ENCODE assay signal across 9 cellular contexts in genomic region chr2:42770288-42771131, GRCh38. TPM values are rescaled to one million over a fixed set of nuclear protein-coding genes. Genes with fewer than 3 reads are reported as not detected.
A peak's percentile ranks its signal among the peaks of the same experiment; 100 is the strongest.
DNase-seq lines count a peak whose midpoint lies in the region; ATAC-seq and TF ChIP-seq lines count a peak whose summit lies in the region.
"Had no signal": no experiment of that assay in that cellular context is flagged by ENCODE, and none has a peak within 500 bp of the region (broad histone marks: within the 10 kb centered on the region; RNA-seq: fewer than 3 reads in every experiment).

No MANE protein-coding gene starts in this region.

- H3K4me3 Mint-ChIP-seq in activated CD4-positive, alpha-beta T cell treated with anti-CD3 and anti-CD28 coated beads, Interleukin-2, amount 10 ng/mL, durations not matched to agents 24 days and 14 days, result no peak overlapping the region

- H3K4me1 ChIP-seq in mucosa of descending colon (ENCODE audit: low read depth), result no peaks in the 10 kb centered on the region
- no peaks in the 10 kb centered on the region for H3K4me1 ChIP-seq in tibial artery

- POLR2A ChIA-PET in GM10248 (lab: Yijun Ruan, JAX), result no interaction called here

- peak; percentile 63 for DNase-seq in GM10248 (ENCODE audit: extremely low spot score)
- peak; percentile 65 for DNase-seq in NOMO-1 treated with dmso at 0.1 percent for 144 hours (lab: John Stamatoyannopoulos, UW; ENCODE audit: unreplicated experiment)
- DNase-seq in coronary artery (ENCODE audit: low spot score), result peak; percentile 70
- DNase-seq in mucosa of descending colon, result no peak
- no peak for DNase-seq in tibial artery
- DNase-seq in activated CD4-positive, alpha-beta T cell treated with anti-CD3 and anti-CD28 coated beads, Interleukin-2, amount 10 ng/mL, durations not matched to agents 24 days and 14 days, result no peak

- H3K27me3 Mint-ChIP-seq in activated CD4-positive, alpha-beta T cell treated with anti-CD3 and anti-CD28 coated beads, Interleukin-2, amount 10 ng/mL, durations not matched to agents 24 days and 14 days, result no peaks in the 10 kb centered on the region

- H3K4me3 ChIP-seq in coronary artery, result no peak overlapping the region
- no peak overlapping the region for H3K4me3 ChIP-seq in mucosa of descending colon
- no peak overlapping the region for H3K4me3 ChIP-seq in tibial artery

- H3K9me3 ChIP-seq in mucosa of descending colon (no peaks in the 10 kb centered on the region), tibial artery (no peaks in the 10 kb centered on the region)

- H3K27ac ChIP-seq in coronary artery (no peak overlapping the region), tibial artery (no peak overlapping the region)

- no peaks in the 10 kb centered on the region for H3K36me3 ChIP-seq in mucosa of descending colon (ENCODE audit: low read depth)
- H3K36me3 ChIP-seq in tibial artery, result peaks cover 0 to 17% (median 5%) of the 10 kb centered on the region in 3 donors

- ATAC-seq in HG02763 (IDR thresholded peaks at IDR 0.05; ENCODE audit: unreplicated experiment), result peak; percentile 46
- ATAC-seq in mucosa of descending colon, result peak; percentile 68
- ATAC-seq in GM19463 (IDR thresholded peaks at IDR 0.05; ENCODE audit: unreplicated experiment), result no peak

- H3K27me3 ChIP-seq in tibial artery, result no peaks in the 10 kb centered on the region

- TF ChIP-seq CTCF in GM10248 (IDR thresholded peaks at IDR 0.05; ENCODE audit: control extremely low read depth, extremely low read depth, low read depth, missing control alignments) (peak; percentile 50), coronary artery (IDR thresholded peaks at IDR 0.05) (no peak), mucosa of descending colon (IDR thresholded peaks at IDR 0.05) (no peak), tibial artery (IDR thresholded peaks at IDR 0.05) (peak in 1 of 2 experiments; percentile 14)

- peaks cover 5% of the 10 kb centered on the region for H3K4me1 Mint-ChIP-seq in activated CD4-positive, alpha-beta T cell treated with anti-CD3 and anti-CD28 coated beads, Interleukin-2, amount 10 ng/mL, durations not matched to agents 24 days and 14 days

- no peaks in the 10 kb centered on the region for H3K36me3 Mint-ChIP-seq in activated CD4-positive, alpha-beta T cell treated with anti-CD3 and anti-CD28 coated beads, Interleukin-2, amount 10 ng/mL, durations not matched to agents 24 days and 14 days (ENCODE audit: low read depth)

- intact Hi-C loops in mucosa of descending colon (cut with DNase I, micrococcal nuclease), result no loop called here
- intact Hi-C loops in tibial artery (cut with DNase I; ENCODE audit: low total_unique reads), result no loop called here
- intact Hi-C loops in activated CD4-positive, alpha-beta T cell treated with anti-CD3 and anti-CD28 coated beads, Interleukin-2, amount 10 ng/mL, durations not matched to agents 24 days and 14 days (cut with micrococcal nuclease), result no loop called here

- H3K9me3 Mint-ChIP-seq in activated CD4-positive, alpha-beta T cell treated with anti-CD3 and anti-CD28 coated beads, Interleukin-2, amount 10 ng/mL, durations not matched to agents 24 days and 14 days, result no peaks in the 10 kb centered on the region

- no peak overlapping the region for H3K27ac Mint-ChIP-seq in activated CD4-positive, alpha-beta T cell treated with anti-CD3 and anti-CD28 coated beads, Interleukin-2, amount 10 ng/mL, durations not matched to agents 24 days and 14 days

- CTCF ChIA-PET in GM10248 (lab: Yijun Ruan, JAX), result interaction anchor here (0.6 to 4.5 kb wide), 15 partner anchors 10 to 106 kb away, joined by 3 to 23 read pairs (median 4); no protein-coding TSS in a partner anchor

RNA-seq across cellular contexts. Expression of gene OXER1, which starts 6.6 kb away (rescaled TPM):
- 1 to 10 TPM; 1.6 to 8.9 (median 2.4) TPM for total RNA-seq in mucosa of descending colon
- total RNA-seq in activated CD4-positive, alpha-beta T cell treated with anti-CD3 and anti-CD28 coated beads, Interleukin-2, amount 10 ng/mL, durations not matched to agents 24 days and 14 days, result 0.19 and 0.43 TPM in 2 replicates
- total RNA-seq: activated CD8-positive, alpha-beta memory T cell treated with anti-CD3 and anti-CD28 coated beads for 36 hours had no signal

RNA-seq across cellular contexts. Expression of gene HAAO, which starts 21.9 kb away (rescaled TPM):
- 10 to 100 TPM in 1 of 3 donors, 1 to 10 TPM in 2; 5.8 to 38.4 (median 9.8) TPM for total RNA-seq in mucosa of descending colon
- 0.26 and 0.73 TPM in 2 replicates for total RNA-seq in activated CD4-positive, alpha-beta T cell treated with anti-CD3 and anti-CD28 coated beads, Interleukin-2, amount 10 ng/mL, durations not matched to agents 24 days and 14 days

Comparison
In these comparisons a context has a peak if more than half of its experiments do, and no peak if none do; other contexts are left out.
1. DNase-seq: peak in GM10248 (single experiment), NOMO-1 treated with dmso at 0.1 percent for 144 hours (single experiment) and coronary artery (single experiment); none in mucosa of descending colon (0 of 3), tibial artery (0 of 2) and activated CD4-positive, alpha-beta T cell treated with anti-CD3 and anti-CD28 coated beads, Interleukin-2, amount 10 ng/mL, durations not matched to agents 24 days and 14 days (single experiment).